In the genomic region with DNA sequence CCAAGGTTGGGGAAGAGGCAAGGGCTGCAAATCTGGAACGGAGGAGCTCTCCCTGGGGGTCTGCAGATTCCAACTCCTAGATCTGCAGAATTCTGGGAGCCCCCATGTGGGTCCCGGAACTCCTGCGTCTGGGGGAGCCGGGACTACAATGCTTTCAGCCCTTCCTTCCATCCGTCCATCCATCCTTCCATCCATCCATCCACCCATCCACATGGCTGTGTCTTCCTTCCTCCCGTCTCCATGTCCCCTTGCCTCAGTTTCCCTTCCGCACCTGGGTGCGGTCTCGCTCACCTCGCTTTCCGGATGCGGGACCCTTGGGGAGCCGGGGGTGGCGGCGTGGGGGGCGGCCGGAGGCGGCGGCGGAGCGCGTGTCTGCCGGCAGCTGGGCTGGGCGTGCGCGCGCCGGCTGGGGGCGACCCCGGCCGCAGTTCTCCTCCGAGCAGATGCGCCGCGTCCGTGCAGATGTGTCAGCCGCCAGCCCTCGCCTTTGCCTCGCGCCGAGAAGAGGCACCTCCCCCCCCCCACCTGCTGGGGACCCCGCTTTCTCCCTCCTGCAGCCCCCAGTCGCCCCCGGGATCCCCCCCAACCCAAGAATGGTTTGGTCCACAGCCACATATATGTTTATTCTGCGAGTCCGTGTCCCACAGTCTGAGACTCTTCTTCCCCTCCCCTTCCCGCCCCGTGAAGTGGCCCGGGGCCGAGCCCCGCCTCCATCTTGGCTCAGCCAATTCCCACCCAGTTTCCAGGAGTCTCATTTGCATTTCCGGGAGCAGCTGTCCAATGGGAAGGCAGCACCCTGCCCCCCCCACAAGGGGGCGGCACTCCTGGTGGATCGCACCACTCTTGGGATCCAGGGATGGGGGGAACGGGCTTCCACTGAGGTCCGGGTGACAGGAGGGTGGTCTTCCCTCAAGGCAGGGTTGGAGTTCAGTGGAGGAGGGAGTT, we compare ENCODE assay signal across 1 cellular context.
TF ChIP-seq lines count a peak whose summit lies in the region.

No MANE protein-coding gene starts in this region.

TF ChIP-seq in SK-N-SH treated with all-trans-retinoic acid at 6 μM for 48 hours, 23 proteins besides CTCF, POLR2A, EP300 and RAD21 (continued from another document):
- TF ChIP-seq, protein P1, sequence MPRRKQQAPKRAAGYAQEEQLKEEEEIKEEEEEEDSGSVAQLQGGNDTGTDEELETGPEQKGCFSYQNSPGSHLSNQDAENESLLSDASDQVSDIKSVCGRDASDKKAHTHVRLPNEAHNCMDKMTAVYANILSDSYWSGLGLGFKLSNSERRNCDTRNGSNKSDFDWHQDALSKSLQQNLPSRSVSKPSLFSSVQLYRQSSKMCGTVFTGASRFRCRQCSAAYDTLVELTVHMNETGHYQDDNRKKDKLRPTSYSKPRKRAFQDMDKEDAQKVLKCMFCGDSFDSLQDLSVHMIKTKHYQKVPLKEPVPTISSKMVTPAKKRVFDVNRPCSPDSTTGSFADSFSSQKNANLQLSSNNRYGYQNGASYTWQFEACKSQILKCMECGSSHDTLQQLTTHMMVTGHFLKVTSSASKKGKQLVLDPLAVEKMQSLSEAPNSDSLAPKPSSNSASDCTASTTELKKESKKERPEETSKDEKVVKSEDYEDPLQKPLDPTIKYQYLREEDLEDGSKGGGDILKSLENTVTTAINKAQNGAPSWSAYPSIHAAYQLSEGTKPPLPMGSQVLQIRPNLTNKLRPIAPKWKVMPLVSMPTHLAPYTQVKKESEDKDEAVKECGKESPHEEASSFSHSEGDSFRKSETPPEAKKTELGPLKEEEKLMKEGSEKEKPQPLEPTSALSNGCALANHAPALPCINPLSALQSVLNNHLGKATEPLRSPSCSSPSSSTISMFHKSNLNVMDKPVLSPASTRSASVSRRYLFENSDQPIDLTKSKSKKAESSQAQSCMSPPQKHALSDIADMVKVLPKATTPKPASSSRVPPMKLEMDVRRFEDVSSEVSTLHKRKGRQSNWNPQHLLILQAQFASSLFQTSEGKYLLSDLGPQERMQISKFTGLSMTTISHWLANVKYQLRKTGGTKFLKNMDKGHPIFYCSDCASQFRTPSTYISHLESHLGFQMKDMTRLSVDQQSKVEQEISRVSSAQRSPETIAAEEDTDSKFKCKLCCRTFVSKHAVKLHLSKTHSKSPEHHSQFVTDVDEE (CRISPR knock-in tag; IDR thresholded peaks at IDR 0.05), result no peak
- TF ChIP-seq ESRRG (CRISPR knock-in tag; IDR thresholded peaks at IDR 0.05), result no peak
- no peak for TF ChIP-seq TCF4 (CRISPR knock-in tag; IDR thresholded peaks at IDR 0.05; ENCODE audit: borderline replicate concordance)
- no peak for TF ChIP-seq CSDC2 (CRISPR knock-in tag; IDR thresholded peaks at IDR 0.05)
TF ChIP-seq in SK-N-SH treated with all-trans-retinoic acid at 6 μM for 48 hours: peak in this region for 0.
